In genomic region chr14:92105845-92106094, GRCh38 we compare ENCODE assay signal across 8 cellular contexts. TPM values are rescaled to one million over a fixed set of nuclear protein-coding genes. Genes with fewer than 3 reads are reported as not detected.
DNase-seq lines count a peak whose midpoint lies in the region; ATAC-seq and TF ChIP-seq lines count a peak whose summit lies in the region.

No MANE protein-coding gene starts in this region.

- H3K27me3 Mint-ChIP-seq in activated naive CD8-positive, alpha-beta T cell treated with anti-CD3 and anti-CD28 coated beads for 36 hours, result no peaks in the 10 kb centered on the region

- peak overlapping the region; percentile 99 for H3K4me3 Mint-ChIP-seq in activated naive CD8-positive, alpha-beta T cell treated with anti-CD3 and anti-CD28 coated beads for 36 hours

- ATAC-seq in GM21619 (IDR thresholded peaks at IDR 0.05; ENCODE audit: unreplicated experiment) (peak; percentile 17), left cardiac atrium (peak; percentile 32 to 52)

- intact Hi-C loops in left cardiac atrium (cut with DNase I), result no loop called here

- TF ChIP-seq CTCF in LNCaP clone FGC (IDR thresholded peaks at IDR 0.05; ENCODE audit: control insufficient read depth, extremely low read depth, insufficient read depth) (no peak), retinal pigment epithelial cell (conservative IDR thresholded peaks at IDR 0.05; ENCODE audit: low read depth, low read length) (no peak)

- H3K9me3 Mint-ChIP-seq in activated naive CD8-positive, alpha-beta T cell treated with anti-CD3 and anti-CD28 coated beads for 36 hours, result no peaks in the 10 kb centered on the region

- peak overlapping the region; percentile 91 for H3K27ac Mint-ChIP-seq in activated naive CD8-positive, alpha-beta T cell treated with anti-CD3 and anti-CD28 coated beads for 36 hours

- peaks cover 45% of the 10 kb centered on the region for H3K4me1 Mint-ChIP-seq in activated naive CD8-positive, alpha-beta T cell treated with anti-CD3 and anti-CD28 coated beads for 36 hours

- DNase-seq in NCI-H146 (lab: John Stamatoyannopoulos, UW), result peak; percentile 22
- DNase-seq in NCI-H146 treated with DMSO at 0.1 percent for 48 hours (lab: John Stamatoyannopoulos, UW; ENCODE audit: unreplicated experiment), result no peak
- DNase-seq in LNCaP clone FGC (ENCODE audit: low read depth), result no peak
- no peak for DNase-seq in activated naive CD8-positive, alpha-beta T cell treated with anti-CD3 and anti-CD28 coated beads for 36 hours
- peak; percentile 71 for DNase-seq in left cardiac atrium
- DNase-seq in retinal pigment epithelial cell (ENCODE audit: low read depth), result no peak
- no peak for DNase-seq in NCI-H82 (lab: John Stamatoyannopoulos, UW)

- H3K36me3 Mint-ChIP-seq in activated naive CD8-positive, alpha-beta T cell treated with anti-CD3 and anti-CD28 coated beads for 36 hours, result no peaks in the 10 kb centered on the region

- H3K4me3 ChIP-seq in LNCaP clone FGC (ENCODE audit: low read depth, low read length) (peak overlapping the region; percentile 89), retinal pigment epithelial cell (ENCODE audit: low read length) (peak overlapping the region; percentile 98)

RNA-seq across cellular contexts. Expression of gene ATXN3, which starts 0.6 kb away (rescaled TPM):
- 10 to 100 TPM; 30.3 to 30.5 TPM for total RNA-seq in activated naive CD8-positive, alpha-beta T cell treated with anti-CD3 and anti-CD28 coated beads for 36 hours
- 10 to 100 TPM; 17.2 to 21.4 TPM for total RNA-seq in left cardiac atrium

RNA-seq across cellular contexts. Expression of gene NDUFB1, which starts 15.7 kb away (rescaled TPM):
- 100 to 1,000 TPM; 100 to 105 TPM for total RNA-seq in activated naive CD8-positive, alpha-beta T cell treated with anti-CD3 and anti-CD28 coated beads for 36 hours
- total RNA-seq in left cardiac atrium, result 100 to 1,000 TPM; 436 to 539 TPM

RNA-seq across cellular contexts. Expression of gene CPSF2, which starts 16.0 kb away (rescaled TPM):
- total RNA-seq in activated naive CD8-positive, alpha-beta T cell treated with anti-CD3 and anti-CD28 coated beads for 36 hours, result 100 to 1,000 TPM; 121 to 123 TPM
- 10 to 100 TPM; 39.7 to 40.2 TPM for total RNA-seq in left cardiac atrium

Comparison
In these comparisons a context has a peak if more than half of its experiments do, and no peak if none do; other contexts are left out.
1. DNase-seq: peak in NCI-H146 (single experiment) and left cardiac atrium (single experiment); none in NCI-H146 treated with DMSO at 0.1 percent for 48 hours (single experiment), LNCaP clone FGC (single experiment), activated naive CD8-positive, alpha-beta T cell treated with anti-CD3 and anti-CD28 coated beads for 36 hours (single experiment), retinal pigment epithelial cell (single experiment) and NCI-H82 (single experiment).
2. RNA of gene NDUFB1, which starts 15.7 kb away (total RNA-seq): 436 to 539 TPM in left cardiac atrium; 100 to 105 TPM in activated naive CD8-positive, alpha-beta T cell treated with anti-CD3 and anti-CD28 coated beads for 36 hours; every median in the first group is over 4 times any median in the second.